Comparison of ENCODE assay signal across 8 cellular contexts in the genomic region with DNA sequence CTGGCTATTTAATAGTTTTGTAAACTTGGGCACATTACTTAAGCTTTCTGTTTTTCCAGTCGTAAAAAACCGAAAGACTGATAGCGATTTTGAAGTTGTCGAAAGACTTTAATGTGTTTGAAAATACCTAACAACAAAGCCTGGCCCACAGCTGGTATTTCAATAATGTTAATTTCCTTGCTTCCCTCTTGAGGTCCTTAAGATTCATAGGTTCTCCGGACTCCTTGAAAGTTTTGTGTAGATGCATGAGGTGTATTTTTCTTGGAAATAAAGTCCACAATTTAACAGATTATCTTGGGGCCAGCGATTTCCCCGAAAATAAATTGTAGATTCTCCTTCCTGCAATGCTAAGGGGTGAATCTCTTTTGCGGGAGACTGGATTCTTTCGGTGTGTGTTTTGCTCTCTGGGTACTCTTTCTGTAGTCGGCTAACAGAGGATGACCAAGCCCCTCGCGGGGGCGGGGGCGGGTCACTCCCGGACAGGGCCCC. TPM values are rescaled to one million over a fixed set of nuclear protein-coding genes. Genes with fewer than 3 reads are reported as not detected.
A peak's percentile ranks its signal among the peaks of the same experiment; 100 is the strongest.
DNase-seq lines count a peak whose midpoint lies in the region; ATAC-seq and TF ChIP-seq lines count a peak whose summit lies in the region.

No MANE protein-coding gene starts in this region.

- H3K27ac Mint-ChIP-seq in nephron progenitor cell: peak overlapping the region; percentile 98

- H3K36me3 Mint-ChIP-seq in nephron progenitor cell (ENCODE audit: low read depth): peaks cover 32% of the 10 kb centered on the region

- peaks cover 42% of the 10 kb centered on the region for H3K79me2 ChIP-seq in Loucy (ENCODE audit: insufficient read depth, low read length)

- H3F3A ChIP-seq in Loucy (ENCODE audit: low read depth): no peaks in the 10 kb centered on the region

- peaks cover 2% of the 10 kb centered on the region for H3K27me3 Mint-ChIP-seq in nephron progenitor cell (ENCODE audit: low read depth, poor library complexity)

- H3K4me3 ChIP-seq in BE2C (ENCODE audit: low read depth, low read length) (peak overlapping the region; percentile 53), Loucy (ENCODE audit: low read length, poor library complexity, severe bottlenecking) (peak overlapping the region; percentile 89), duodenal mucosa (ENCODE audit: low read depth in 1 of 2, low read length in 2 of 2) (peak overlapping the region; percentile 71 to 79)

- intact Hi-C loops in head of caudate nucleus (cut with DNase I): loop anchor here (2.0 to 5.0 kb wide), 2 partner anchors 93 to 446 kb away; a partner anchor contains a TSS

- H2AFZ ChIP-seq in Loucy (ENCODE audit: low read length): peak overlapping the region; percentile 82

- H3K36me3 ChIP-seq in BE2C: peaks cover 26% of the 10 kb centered on the region
- H3K36me3 ChIP-seq in Loucy (ENCODE audit: insufficient read depth, low read length): peaks cover 21% of the 10 kb centered on the region; the same call in 1 of the 2 replicates
- peaks cover 10 to 19% of the 10 kb centered on the region in 2 donors for H3K36me3 ChIP-seq in duodenal mucosa (ENCODE audit: control insufficient read depth in 1 of 2, insufficient read depth in 2 of 2, low read length in 2 of 2)

- H3K27ac ChIP-seq in duodenal mucosa (ENCODE audit: low read depth, low read length): peak overlapping the region; percentile 68

- ATAC-seq in GM19397 (IDR thresholded peaks at IDR 0.05; ENCODE audit: unreplicated experiment) (no peak), HG02763 (IDR thresholded peaks at IDR 0.05; ENCODE audit: unreplicated experiment) (no peak), HG03196 (IDR thresholded peaks at IDR 0.05; ENCODE audit: unreplicated experiment) (no peak)

- H3K27me3 ChIP-seq in BE2C (no peaks in the 10 kb centered on the region), Loucy (ENCODE audit: insufficient read depth, low read length, poor library complexity, severe bottlenecking) (peaks cover 9% of the 10 kb centered on the region), duodenal mucosa (ENCODE audit: control insufficient read depth in 1 of 2, insufficient read depth in 2 of 2, low read length in 2 of 2) (no peaks in the 10 kb centered on the region)

- TF ChIP-seq CTCF in BE2C (IDR thresholded peaks at IDR 0.05; ENCODE audit: low read depth, low read length) (no peak), Loucy (conservative IDR thresholded peaks at IDR 0.05; ENCODE audit: low read length) (no peak), nephron progenitor cell (IDR thresholded peaks at IDR 0.05) (no peak)

- H3K4me3 Mint-ChIP-seq in nephron progenitor cell: peak overlapping the region; percentile 97

- H3K9me3 Mint-ChIP-seq in nephron progenitor cell: peaks cover 11% of the 10 kb centered on the region

- H3K9me2 ChIP-seq in Loucy (replicated peaks; ENCODE audit: low read depth, low read length): no peaks in the 10 kb centered on the region

- DNase-seq in BE2C: no peak
- no peak for DNase-seq in nephron progenitor cell
- DNase-seq in head of caudate nucleus: no peak

- H4K20me1 ChIP-seq in Loucy (ENCODE audit: insufficient read depth, low read length, poor library complexity, severe bottlenecking): peaks cover 38% of the 10 kb centered on the region

- H3K4me1 ChIP-seq in BE2C: no peaks in the 10 kb centered on the region
- peaks cover 27% of the 10 kb centered on the region for H3K4me1 ChIP-seq in Loucy (ENCODE audit: insufficient read depth, low read length, poor library complexity, severe bottlenecking)
- peaks cover 35 to 39% of the 10 kb centered on the region in 2 donors for H3K4me1 ChIP-seq in duodenal mucosa (ENCODE audit: control insufficient read depth in 1 of 2, insufficient read depth in 2 of 2, low read length in 2 of 2)

- H3K4me2 ChIP-seq in Loucy (ENCODE audit: low read depth, low read length, poor library complexity, severe bottlenecking): peak overlapping the region; percentile 79

- H3K9ac ChIP-seq in Loucy (ENCODE audit: low read depth, low read length, poor library complexity, severe bottlenecking): peak overlapping the region; percentile 99
- H3K9ac ChIP-seq in duodenal mucosa (ENCODE audit: low read depth in 1 of 2, low read length in 2 of 2): peak overlapping the region; percentile 71 to 83

- peaks cover 62% of the 10 kb centered on the region for H3K4me1 Mint-ChIP-seq in nephron progenitor cell

- no peaks in the 10 kb centered on the region for H3K9me3 ChIP-seq in BE2C
- H3K9me3 ChIP-seq in Loucy (ENCODE audit: insufficient read depth, low read depth, low read length): no peaks in the 10 kb centered on the region
- no peaks in the 10 kb centered on the region for H3K9me3 ChIP-seq in duodenal mucosa (ENCODE audit: control insufficient read depth in 1 of 2, low read length in 2 of 2)

RNA-seq across cellular contexts. Expression of a gene that starts 0.7 kb away (rescaled TPM):
- 107 TPM for polyA plus RNA-seq in BE2C (2012; ENCODE audit: insufficient read depth, insufficient read length, low read depth)
